In genomic region chr7:3722396-3722846, GRCh38 we compare ENCODE assay signal across 8 cellular contexts.
DNase-seq lines count a peak whose midpoint lies in the region; ATAC-seq, FAIRE-seq and TF ChIP-seq lines count a peak whose summit lies in the region.

No MANE protein-coding gene starts in this region.

- H3K79me2 ChIP-seq in H1 (ENCODE audit: control insufficient read depth in 1 of 2, insufficient read depth in 2 of 2, low read length in 2 of 2) (no peaks in the 10 kb centered on the region), neural progenitor cell (ENCODE audit: low read depth) (no peaks in the 10 kb centered on the region)

- POLR2A ChIA-PET in H1 (lab: Charles Lee; ENCODE audit: partially characterized antibody), result no interaction called here

- H3K27me3 ChIP-seq in H1 (replicated peaks in 1 of 4; ENCODE audit: control insufficient read depth in 3 of 4, extremely low read depth in 1 of 4, insufficient read depth in 3 of 4, low read length in 3 of 4) (no peaks in the 10 kb centered on the region), neural progenitor cell (no peaks in the 10 kb centered on the region)

- no peak overlapping the region for H2BK12ac ChIP-seq in H1 (ENCODE audit: low read depth, low read length)

- no peak overlapping the region for H4K91ac ChIP-seq in H1 (replicated peaks; ENCODE audit: insufficient read length, low read length)

- peaks cover 12% of the 10 kb centered on the region for H3K4me1 Mint-ChIP-seq in neural progenitor cell
- no peaks in the 10 kb centered on the region for H3K4me1 Mint-ChIP-seq in T-helper 2 cell treated with Interferon-gamma antibody and Interleukin-4, amounts not matched to agents 5 μg/mL and 100 μg/mL, for 36 hours (ENCODE audit: low read depth)

- no peak overlapping the region for H4K8ac ChIP-seq in H1 (ENCODE audit: extremely low read depth, insufficient read depth, low read length)

- H2BK5ac ChIP-seq in H1 (ENCODE audit: low read depth, low read length), result no peak overlapping the region

- peak overlapping the region in 1 of 4 experiments; percentile 14; a peak in 1 of 8 replicates for H3K4me3 ChIP-seq in H1 (ENCODE audit: extremely low read depth in 1 of 4, insufficient read depth in 2 of 4, low read depth in 3 of 4, low read length in 4 of 4)
- no peak overlapping the region for H3K4me3 ChIP-seq in neural progenitor cell

- H4K20me1 ChIP-seq in H1 (replicated peaks in 1 of 2; ENCODE audit: control insufficient read depth in 1 of 2, insufficient read depth in 2 of 2, low read length in 2 of 2) (no peaks in the 10 kb centered on the region), neural progenitor cell (ENCODE audit: low read depth) (no peaks in the 10 kb centered on the region)

- no peak overlapping the region for H2AK5ac ChIP-seq in H1 (ENCODE audit: low read depth, low read length)

- no peak overlapping the region for H3K4me3 Mint-ChIP-seq in neural progenitor cell
- H3K4me3 Mint-ChIP-seq in T-helper 2 cell treated with Interferon-gamma antibody and Interleukin-4, amounts not matched to agents 5 μg/mL and 100 μg/mL, for 36 hours, result no peak overlapping the region

- 48% methylated on average over 12 of the region's 13 CpGs; no CpG with 5 or more reads in 1 of the 2 experiments for whole genome bisulfite sequencing in H1 (ENCODE audit: extremely low coverage in 1 of 2, insufficient coverage in 1 of 2, insufficient read length in 1 of 2, insufficient replicate concordance in 2 of 2, low coverage in 1 of 2, low lambda C conversion rate in 2 of 2, missing lambda C conversion rate in 1 of 2), 2 experiments

- H3K36me3 ChIP-seq in H1 (ENCODE audit: control insufficient read depth in 2 of 4, insufficient read depth in 4 of 4, low read length in 3 of 4) (no peaks in the 10 kb centered on the region), neural progenitor cell (no peaks in the 10 kb centered on the region)

- H3K4ac ChIP-seq in H1 (replicated peaks; ENCODE audit: insufficient read length, low read depth, low read length), result no peak overlapping the region

- peak overlapping the region; percentile 85; the same call in 1 of the 2 replicates for H2BK15ac ChIP-seq in H1 (ENCODE audit: low read length)

- H2BK120ac ChIP-seq in H1 (replicated peaks; ENCODE audit: low read depth, low read length), result no peak overlapping the region

- no peak for TF ChIP-seq POLR2A in H1 (IDR thresholded peaks at IDR 0.05; ENCODE audit: control extremely low read depth in 1 of 2, low read depth in 2 of 2, low read length in 2 of 2)

- H3K36me3 Mint-ChIP-seq in neural progenitor cell, result no peaks in the 10 kb centered on the region
- H3K36me3 Mint-ChIP-seq in T-helper 2 cell treated with Interferon-gamma antibody and Interleukin-4, amounts not matched to agents 5 μg/mL and 100 μg/mL, for 36 hours (ENCODE audit: low read depth), result no peaks in the 10 kb centered on the region

- no peaks in the 10 kb centered on the region for H3K9me3 ChIP-seq in H1 (ENCODE audit: insufficient read depth in 2 of 2, low read depth in 1 of 2, low read length in 1 of 2)
- H3K9me3 ChIP-seq in neural progenitor cell (ENCODE audit: low read depth), result no peaks in the 10 kb centered on the region

- peak; percentile 73 to 79 (median 75) for TF ChIP-seq CTCF in H1 (IDR thresholded peaks at IDR 0.05; ENCODE audit: control extremely low read depth in 1 of 3, insufficient read depth in 1 of 3, low read depth in 1 of 3, low read length in 3 of 3)
- TF ChIP-seq CTCF in neural progenitor cell (IDR thresholded peaks at IDR 0.05), result peak; percentile 61
- TF ChIP-seq CTCF in GM10266 (IDR thresholded peaks at IDR 0.05; ENCODE audit: control insufficient read depth, insufficient read depth, low read depth, missing control alignments), result no peak

- no peak overlapping the region for H3K23ac ChIP-seq in H1 (ENCODE audit: insufficient read length)

- no peak for TF ChIP-seq EP300 in H1 (IDR thresholded peaks at IDR 0.05; ENCODE audit: borderline replicate concordance in 1 of 2, low read depth in 2 of 2, low read length in 2 of 2)

- H3F3A ChIP-seq in neural progenitor cell (ENCODE audit: low read depth), result peaks cover 6% of the 10 kb centered on the region

- H3K9me3 Mint-ChIP-seq in neural progenitor cell, result no peaks in the 10 kb centered on the region
- H3K9me3 Mint-ChIP-seq in T-helper 2 cell treated with Interferon-gamma antibody and Interleukin-4, amounts not matched to agents 5 μg/mL and 100 μg/mL, for 36 hours, result no peaks in the 10 kb centered on the region

- DNase-seq in ELF-1 (ENCODE audit: low read depth, low spot score) (peak; percentile 93), NCI-H524 (lab: John Stamatoyannopoulos, UW) (peak; percentile 87 to 92), H1 (ENCODE audit: low read depth in 1 of 2, low spot score in 2 of 2) (peak; percentile 78 to 81), neural progenitor cell (ENCODE audit: low spot score) (peak; percentile 85), GM10266 (ENCODE audit: extremely low spot score) (no peak), DMS53 (lab: John Stamatoyannopoulos, UW) (no peak)
- no peak for DNase-seq in T-helper 2 cell treated with Interferon-gamma antibody and Interleukin-4, amounts not matched to agents 5 μg/mL and 100 μg/mL, for 36 hours (ENCODE audit: low spot score)

- ATAC-seq in HG02840 (IDR thresholded peaks at IDR 0.05; ENCODE audit: low FRiP score, unreplicated experiment), result no peak

- H3K4me1 ChIP-seq in H1 (replicated peaks in 1 of 4; ENCODE audit: control insufficient read depth in 3 of 4, insufficient read depth in 4 of 4, low read length in 3 of 4) (peaks cover 0 to 6% (median 5%) of the 10 kb centered on the region in 4 experiments; a peak in 6 of 7 replicates), neural progenitor cell (peaks cover 10% of the 10 kb centered on the region)

- TF ChIP-seq RAD21 in H1 (IDR thresholded peaks at IDR 0.05 in 1 of 2, conservative IDR thresholded peaks at IDR 0.05 in 1 of 2; ENCODE audit: low read depth in 2 of 2, low read length in 2 of 2), result peak; percentile 60 to 74

- no peaks in the 10 kb centered on the region for H3K79me1 ChIP-seq in H1 (ENCODE audit: low read depth, low read length)

- H4K5ac ChIP-seq in H1 (ENCODE audit: insufficient read length, low read depth, low read length), result no peak overlapping the region

- no peaks in the 10 kb centered on the region for H3K27me3 Mint-ChIP-seq in neural progenitor cell (ENCODE audit: insufficient read depth, low read depth)
- no peaks in the 10 kb centered on the region for H3K27me3 Mint-ChIP-seq in T-helper 2 cell treated with Interferon-gamma antibody and Interleukin-4, amounts not matched to agents 5 μg/mL and 100 μg/mL, for 36 hours (ENCODE audit: low read depth)

- FAIRE-seq in H1 (lab: Jason Lieb, UNC), result peak; percentile 65

- no peak overlapping the region for H3K56ac ChIP-seq in H1 (replicated peaks; ENCODE audit: insufficient read length, low read depth, low read length)

- peak overlapping the region; percentile 68; the same call in 1 of the 2 replicates for H3K18ac ChIP-seq in H1 (ENCODE audit: extremely low read depth, low read length)

- H3K27ac ChIP-seq in H1 (ENCODE audit: low read depth, low read length), result no peak overlapping the region
- H3K27ac ChIP-seq in neural progenitor cell, result no peak overlapping the region

- H3K4me2 ChIP-seq in H1 (ENCODE audit: insufficient read depth in 1 of 2, low read depth in 2 of 2, low read length in 2 of 2), result peak overlapping the region; percentile 34 to 52; a peak in 1 of 4 replicates
- H3K4me2 ChIP-seq in neural progenitor cell, result peak overlapping the region; percentile 57

- H3K14ac ChIP-seq in H1 (ENCODE audit: insufficient read length), result no peak overlapping the region

- CTCF ChIA-PET in H1 (lab: Charles Lee; ENCODE audit: partially characterized antibody), result interaction anchor here (0.5 to 2.8 kb wide), 15 partner anchors 8 to 537 kb away, joined by 3 to 10 read pairs (median 4); no protein-coding TSS in a partner anchor

- H2BK20ac ChIP-seq in H1 (ENCODE audit: low read length), result no peak overlapping the region

- peak overlapping the region; percentile 10 for H3K27ac Mint-ChIP-seq in neural progenitor cell
- H3K27ac Mint-ChIP-seq in T-helper 2 cell treated with Interferon-gamma antibody and Interleukin-4, amounts not matched to agents 5 μg/mL and 100 μg/mL, for 36 hours, result no peak overlapping the region

- no peaks in the 10 kb centered on the region for H3K23me2 ChIP-seq in H1 (ENCODE audit: low read depth, low read length)

- H3K9ac ChIP-seq in H1 (replicated peaks in 1 of 4; ENCODE audit: extremely low read depth in 1 of 4, low read depth in 3 of 4, low read length in 3 of 4) (no peak overlapping the region), neural progenitor cell (no peak overlapping the region)

- H2AFZ ChIP-seq in H1 (ENCODE audit: low read length), result no peak overlapping the region
- peak overlapping the region; percentile 85 for H2AFZ ChIP-seq in neural progenitor cell (replicated peaks)

TF ChIP-seq in H1, 55 proteins besides CTCF, POLR2A, EP300 and RAD21:
- TF ChIP-seq SUZ12 (IDR thresholded peaks at IDR 0.05; ENCODE audit: low read length) (no peak), NANOG (IDR thresholded peaks at IDR 0.05; ENCODE audit: insufficient read depth, low read depth, low read length, poor library complexity, severe bottlenecking) (peak; percentile 36)

Comparison
In these comparisons a context has a peak if more than half of its experiments do, and no peak if none do; other contexts are left out.
1. DNase-seq: peak in ELF-1 (single experiment), NCI-H524 (2 of 2), H1 (2 of 2) and neural progenitor cell (single experiment); none in T-helper 2 cell treated with Interferon-gamma antibody and Interleukin-4, amounts not matched to agents 5 μg/mL and 100 μg/mL, for 36 hours (single experiment), GM10266 (single experiment) and DMS53 (single experiment).